8 cellular contexts compared by ENCODE assay signal in the genomic region with DNA sequence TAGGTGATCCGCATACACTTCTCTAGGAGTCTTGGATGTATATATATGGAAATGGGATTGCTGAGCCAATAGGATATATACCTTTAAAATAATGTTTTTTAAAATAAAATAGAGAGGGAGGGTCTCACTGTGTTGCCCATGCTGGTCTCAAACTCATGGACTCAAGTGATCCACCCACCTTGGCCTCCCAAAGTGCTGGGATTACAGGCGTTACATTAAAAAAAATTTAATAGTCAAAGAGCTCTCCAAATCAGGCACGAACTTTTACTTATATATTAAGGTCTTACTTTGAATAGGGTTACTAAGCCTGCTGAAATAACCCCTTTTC.
A peak's percentile ranks its signal among the peaks of the same experiment; 100 is the strongest.
DNase-seq lines count a peak whose midpoint lies in the region; ATAC-seq, FAIRE-seq and TF ChIP-seq lines count a peak whose summit lies in the region.

No MANE protein-coding gene starts in this region.

- no peaks in the 10 kb centered on the region for H3K9me3 ChIP-seq in keratinocyte (ENCODE audit: control insufficient read depth, low read depth, low read length)

- H3K27ac ChIP-seq in keratinocyte (ENCODE audit: control insufficient read depth, insufficient read depth, low read length) (peak overlapping the region; percentile 91), temporal lobe (ENCODE audit: low read depth, low read length) (peak overlapping the region; percentile 69)

- no peaks in the 10 kb centered on the region for H4K20me1 ChIP-seq in keratinocyte (ENCODE audit: control insufficient read depth, extremely low read depth, insufficient read depth, low read length)

- peak overlapping the region; percentile 17 for H2AFZ ChIP-seq in keratinocyte (ENCODE audit: control insufficient read depth, low read length)

- peak overlapping the region; percentile 98 for H3K27ac Mint-ChIP-seq in activated CD4-positive, alpha-beta T cell treated with anti-CD3 and anti-CD28 coated beads, Interleukin-2, amount 10 ng/mL, durations not matched to agents 7 days and 5 days
- H3K27ac Mint-ChIP-seq in activated naive CD8-positive, alpha-beta T cell: peak overlapping the region; percentile 97

- no peaks in the 10 kb centered on the region for H3K4me1 ChIP-seq in keratinocyte (ENCODE audit: control insufficient read depth, extremely low read depth, insufficient read depth, low read length)

- no peak for TF ChIP-seq CTCF in keratinocyte (optimal IDR thresholded peaks at IDR 0.05 in 1 of 3, IDR thresholded peaks at IDR 0.05 in 1 of 3, conservative IDR thresholded peaks at IDR 0.05 in 1 of 3; ENCODE audit: extremely low read depth in 1 of 3, insufficient read depth in 2 of 3, low read length in 3 of 3)

- peak overlapping the region; percentile 29 for H3K4me2 ChIP-seq in keratinocyte (ENCODE audit: control insufficient read depth, extremely low read depth, insufficient read depth, low read depth, low read length)

- no peak for ATAC-seq in esophagus mucosa
- no peak for ATAC-seq in HG03045 (IDR thresholded peaks at IDR 0.05; ENCODE audit: unreplicated experiment)

- H3K27me3 ChIP-seq in keratinocyte (ENCODE audit: control insufficient read depth, extremely low read depth, insufficient read depth, low read length): no peaks in the 10 kb centered on the region

- no peak for DNase-seq in activated CD4-positive, alpha-beta T cell treated with anti-CD3 and anti-CD28 coated beads, Interleukin-2, amount 10 ng/mL, durations not matched to agents 7 days and 5 days
- DNase-seq in activated CD4-positive, alpha-beta T cell treated with anti-CD3 and anti-CD28 coated beads for 4 hours: no peak
- DNase-seq in keratinocyte (ENCODE audit: low read depth, low spot score) (no peak), ureter (ENCODE audit: low spot score) (no peak)

- POLR2A ChIA-PET in activated CD4-positive, alpha-beta T cell treated with anti-CD3 and anti-CD28 coated beads, Interleukin-2, amount 10 ng/mL, durations not matched to agents 7 days and 5 days (lab: Charles Lee): interaction anchor here (0.7 to 1.3 kb wide), 2 partner anchors 361 to 522 kb away, joined by 3 to 8 read pairs; a partner anchor contains a TSS

- no peak for FAIRE-seq in keratinocyte (lab: Jason Lieb, UNC)

- no peaks in the 10 kb centered on the region for H3K79me2 ChIP-seq in keratinocyte (ENCODE audit: control insufficient read depth, insufficient read depth, low read length)

- peak overlapping the region; percentile 85 for H3K4me3 Mint-ChIP-seq in activated CD4-positive, alpha-beta T cell treated with anti-CD3 and anti-CD28 coated beads, Interleukin-2, amount 10 ng/mL, durations not matched to agents 7 days and 5 days
- H3K4me3 Mint-ChIP-seq in activated naive CD8-positive, alpha-beta T cell: peak overlapping the region; percentile 94

- peak overlapping the region in 1 of 3 experiments; percentile 63 for H3K4me3 ChIP-seq in keratinocyte (ENCODE audit: control insufficient read depth in 2 of 3, extremely low read depth in 1 of 3, insufficient read depth in 2 of 3, low read depth in 1 of 3, low read length in 3 of 3)

- peak overlapping the region; percentile 85 for H3K9ac ChIP-seq in keratinocyte (ENCODE audit: control insufficient read depth, extremely low read depth, insufficient read depth, low read length)

- dilution Hi-C loops in keratinocyte (cut with MboI; ENCODE audit: extremely low pct_ligation_motif_present, low sequenced_read_pairs): no loop called here

- no peaks in the 10 kb centered on the region for H3K27me3 Mint-ChIP-seq in activated CD4-positive, alpha-beta T cell treated with anti-CD3 and anti-CD28 coated beads, Interleukin-2, amount 10 ng/mL, durations not matched to agents 7 days and 5 days
- no peaks in the 10 kb centered on the region for H3K27me3 Mint-ChIP-seq in activated naive CD8-positive, alpha-beta T cell

- peaks cover 11% of the 10 kb centered on the region for H3K36me3 Mint-ChIP-seq in activated CD4-positive, alpha-beta T cell treated with anti-CD3 and anti-CD28 coated beads, Interleukin-2, amount 10 ng/mL, durations not matched to agents 7 days and 5 days (ENCODE audit: low read depth)
- peaks cover 7% of the 10 kb centered on the region for H3K36me3 Mint-ChIP-seq in activated naive CD8-positive, alpha-beta T cell

- no peaks in the 10 kb centered on the region for H3K9me1 ChIP-seq in keratinocyte (ENCODE audit: control insufficient read depth, extremely low read depth, insufficient read depth, low read length)

- H3K4me1 Mint-ChIP-seq in activated CD4-positive, alpha-beta T cell treated with anti-CD3 and anti-CD28 coated beads, Interleukin-2, amount 10 ng/mL, durations not matched to agents 7 days and 5 days: peaks cover 12% of the 10 kb centered on the region
- peaks cover 12% of the 10 kb centered on the region for H3K4me1 Mint-ChIP-seq in activated naive CD8-positive, alpha-beta T cell (ENCODE audit: low read depth)

- no peaks in the 10 kb centered on the region for H3K36me3 ChIP-seq in keratinocyte (ENCODE audit: control insufficient read depth in 2 of 2, extremely low read depth in 1 of 2, insufficient read depth in 2 of 2, low read length in 2 of 2)

- peaks cover 8% of the 10 kb centered on the region for H3K9me3 Mint-ChIP-seq in activated CD4-positive, alpha-beta T cell treated with anti-CD3 and anti-CD28 coated beads, Interleukin-2, amount 10 ng/mL, durations not matched to agents 7 days and 5 days
- peaks cover 10% of the 10 kb centered on the region for H3K9me3 Mint-ChIP-seq in activated naive CD8-positive, alpha-beta T cell (ENCODE audit: low read depth)

- CTCF ChIA-PET in activated CD4-positive, alpha-beta T cell treated with anti-CD3 and anti-CD28 coated beads, Interleukin-2, amount 10 ng/mL, durations not matched to agents 7 days and 5 days (lab: Charles Lee): interaction anchor here (0.8 to 1.0 kb wide), 2 partner anchors 9 to 29 kb away, joined by 3 to 4 read pairs; no protein-coding TSS in a partner anchor
